9 cellular contexts compared by ENCODE assay signal in genomic region chr20:45813006-45813340, GRCh38. TPM values are rescaled to one million over a fixed set of nuclear protein-coding genes. Genes with fewer than 3 reads are reported as not detected.
DNase-seq lines count a peak whose midpoint lies in the region; ATAC-seq, FAIRE-seq and TF ChIP-seq lines count a peak whose summit lies in the region.
"Had no signal": no experiment of that assay in that cellular context is flagged by ENCODE, and none has a peak within 500 bp of the region (broad histone marks: within the 10 kb centered on the region; RNA-seq: fewer than 3 reads in every experiment).

No MANE protein-coding gene starts in this region.

- ATAC-seq in omental fat pad (ENCODE audit: low FRiP score), result no peak

- intact Hi-C loops in breast epithelium (cut with DNase I; ENCODE audit: low total_unique reads), result loop anchor here (2.0 kb wide), 1 partner anchor 76 kb away; no protein-coding TSS in a partner anchor

- H3K36me3 ChIP-seq in HUES48 (ENCODE audit: control insufficient read depth, insufficient read depth, low read length) (peaks cover 69% of the 10 kb centered on the region), breast epithelium (peaks cover 14% of the 10 kb centered on the region), muscle layer of duodenum (ENCODE audit: control insufficient read depth in 1 of 2, insufficient read depth in 2 of 2, low read length in 2 of 2) (peaks cover 24 to 36% of the 10 kb centered on the region in 2 donors)

- TF ChIP-seq CTCF in AG04450 (IDR thresholded peaks at IDR 0.05; ENCODE audit: low read depth, low read length) (no peak), breast epithelium (IDR thresholded peaks at IDR 0.05) (no peak), D721Med (IDR thresholded peaks at IDR 0.05; ENCODE audit: insufficient read depth, missing control alignments) (no peak), omental fat pad (IDR thresholded peaks at IDR 0.05) (no peak)

- H3K27me3 ChIP-seq in AG04450 (ENCODE audit: control insufficient read depth, insufficient read depth, low read length), result no peaks in the 10 kb centered on the region
- H3K27me3 ChIP-seq in HUES48 (ENCODE audit: control insufficient read depth, insufficient read depth, low read length), result no peaks in the 10 kb centered on the region
- H3K27me3 ChIP-seq in breast epithelium, result no peaks in the 10 kb centered on the region
- H3K27me3 ChIP-seq in muscle layer of duodenum (ENCODE audit: low read depth, low read length), result no peaks in the 10 kb centered on the region

- POLR2A ChIA-PET in AG04450 (lab: Yijun Ruan, JAX), result interaction anchor here (0.9 to 2.0 kb wide), 3 partner anchors 21 to 71 kb away, joined by 3 to 5 read pairs (median 5); partner anchors contain the start of genes SNX21 and ZSWIM1

- DNase-seq in AG04450 (ENCODE audit: low read depth, low spot score), result no peak
- no peak for DNase-seq in breast epithelium (ENCODE audit: low spot score in 2 of 2)
- no peak for DNase-seq in OCI-M1 (lab: John Stamatoyannopoulos, UW)
- DNase-seq in iPS-NIHi7 (ENCODE audit: extremely low spot score), result no peak
- DNase-seq in D721Med (ENCODE audit: insufficient read length, low spot score), result no peak
- no peak for DNase-seq in omental fat pad (ENCODE audit: low spot score)

- no peak for FAIRE-seq in D721Med (lab: Jason Lieb, UNC)

- H3K9ac ChIP-seq in HUES48 (ENCODE audit: low read depth, low read length), result peak overlapping the region; percentile 88

- TF ChIP-seq POLR2A in breast epithelium (IDR thresholded peaks at IDR 0.05), result no peak

- H3K9me3 ChIP-seq in AG04450 (ENCODE audit: control insufficient read depth, insufficient read depth, low read length) (no peaks in the 10 kb centered on the region; the same call in 1 of the 2 replicates), HUES48 (ENCODE audit: control insufficient read depth, insufficient read depth, low read length) (no peaks in the 10 kb centered on the region), breast epithelium (no peaks in the 10 kb centered on the region), muscle layer of duodenum (ENCODE audit: control insufficient read depth in 1 of 2, low read length in 2 of 2) (no peaks in the 10 kb centered on the region)

- CTCF ChIA-PET in AG04450 (lab: Charles Lee), result interaction anchor here (0.6 to 2.4 kb wide), 3 partner anchors 14 to 158 kb away, joined by 5 to 16 read pairs (median 6); no protein-coding TSS in a partner anchor

- H3K4me1 ChIP-seq in HUES48 (ENCODE audit: control insufficient read depth, insufficient read depth, low read length) (no peaks in the 10 kb centered on the region), breast epithelium (peaks cover 0 to 4% of the 10 kb centered on the region in 2 donors), muscle layer of duodenum (ENCODE audit: control insufficient read depth in 1 of 2, insufficient read depth in 2 of 2, low read length in 2 of 2) (peaks cover 4 to 8% of the 10 kb centered on the region in 2 donors)

- H3K27ac ChIP-seq in AG04450 (ENCODE audit: low read depth, low read length) (no peak overlapping the region), HUES48 (ENCODE audit: low read depth, low read length) (peak overlapping the region; percentile 82), breast epithelium (no peak overlapping the region), muscle layer of duodenum (ENCODE audit: low read length) (no peak overlapping the region)

- H3K4me3 ChIP-seq in AG04450 (ENCODE audit: low read depth, low read length) (peak overlapping the region; percentile 73), HUES48 (ENCODE audit: low read depth, low read length) (peak overlapping the region; percentile 93), breast epithelium (peak overlapping the region; percentile 46 to 77 (median 65)), muscle layer of duodenum (ENCODE audit: low read depth in 1 of 2, low read length in 2 of 2) (peak overlapping the region; percentile 64 to 83)

RNA-seq across cellular contexts. Expression of gene UBE2C, which starts 0.5 kb away (rescaled TPM):
- polyA plus RNA-seq in AG04450 (2011; rRNA removed), result 25.3 and 27.8 TPM in 2 replicates
- polyA minus RNA-seq in AG04450 (2011; rRNA and poly(A)+ RNA removed), result 26.3 and 31.0 TPM in 2 replicates
- 1 to 10 TPM in 2 of 3 donors, under 1 TPM in 1; 0.98 to 5.9 (median 1.2) TPM for total RNA-seq in breast epithelium
- 10 to 100 TPM in 1 of 4 donors, 1 to 10 TPM in 1, not detected in 2; 1.4 to 10.1 TPM for total RNA-seq in omental fat pad

RNA-seq across cellular contexts. Expression of gene TNNC2, which starts 14.1 kb away (rescaled TPM):
- 0.38 and 0.45 TPM in 2 replicates for polyA plus RNA-seq in AG04450 (2011; rRNA removed)
- polyA minus RNA-seq in AG04450 (2011; rRNA and poly(A)+ RNA removed), result 0.46 TPM in 1 of 2 replicates, not detected in the other
- total RNA-seq in breast epithelium, result 1 to 10 TPM; 2.0 to 4.8 (median 2.6) TPM
- 1 to 10 TPM in 3 of 4 donors, not detected in 1; 1.2 to 2.2 (median 1.5) TPM for total RNA-seq in omental fat pad
- total RNA-seq: M059J had no signal

RNA-seq across cellular contexts. Expression of gene SNX21, which starts 20.6 kb away (rescaled TPM):
- 9.2 and 11.5 TPM in 2 replicates for polyA plus RNA-seq in AG04450 (2011; rRNA removed)
- polyA minus RNA-seq in AG04450 (2011; rRNA and poly(A)+ RNA removed), result 9.4 and 10.1 TPM in 2 replicates
- 100 to 1,000 TPM in 1 of 3 donors, 10 to 100 TPM in 2; 55.0 to 138 (median 66.9) TPM for total RNA-seq in breast epithelium
- 100 to 1,000 TPM in 1 of 4 donors, 10 to 100 TPM in 3; 42.6 to 147 (median 66.8) TPM for total RNA-seq in omental fat pad

RNA-seq across cellular contexts. Expression of gene DNTTIP1, which starts 21.2 kb away (rescaled TPM):
- polyA plus RNA-seq in AG04450 (2011; rRNA removed), result 43.9 and 45.3 TPM in 2 replicates
- polyA minus RNA-seq in AG04450 (2011; rRNA and poly(A)+ RNA removed), result 20.8 and 29.0 TPM in 2 replicates
- total RNA-seq in breast epithelium (10 to 100 TPM; 20.8 to 33.8 (median 26.2) TPM), omental fat pad (10 to 100 TPM; 12.7 to 38.6 (median 18.1) TPM)

RNA-seq across cellular contexts. Expression of gene WFDC3, which starts 21.3 kb away (rescaled TPM):
- polyA plus RNA-seq in AG04450 (2011; rRNA removed), result 0.30 TPM in 1 of 2 replicates, not detected in the other
- polyA minus RNA-seq in AG04450 (2011; rRNA and poly(A)+ RNA removed), result not detected in 2 replicates
- total RNA-seq in breast epithelium (under 1 TPM in 1 of 3 donors, not detected in 2; 0.73 TPM), omental fat pad (1 to 10 TPM in 1 of 4 donors, not detected in 3; 1.6 TPM)
- total RNA-seq: M059J had no signal
